In genomic region chr2:113878743-113879142, GRCh38 we compare ENCODE assay signal across 13 cellular contexts. TPM values are rescaled to one million over a fixed set of nuclear protein-coding genes. Genes with fewer than 3 reads are reported as not detected.
DNase-seq lines count a peak whose midpoint lies in the region; ATAC-seq and TF ChIP-seq lines count a peak whose summit lies in the region.
"Had no signal": no experiment of that assay in that cellular context is flagged by ENCODE, and none has a peak within 500 bp of the region (broad histone marks: within the 10 kb centered on the region; RNA-seq: fewer than 3 reads in every experiment).

No MANE protein-coding gene starts in this region.

- ATAC-seq in sciatic nerve, result no peak
- ATAC-seq: activated CD4-positive, CD25-positive, alpha-beta regulatory T cell treated with anti-CD3 and anti-CD28 coated beads, Interleukin-2, amount 50 U/mL, for 24 hours had no signal

- peak; percentile 6 for TF ChIP-seq CTCF in epithelial cell of proximal tubule (conservative IDR thresholded peaks at IDR 0.05; ENCODE audit: low read depth, low read length)

- H3K4me3 ChIP-seq in epithelial cell of proximal tubule (ENCODE audit: low read depth, low read length), result no peak overlapping the region

- DNase-seq in DMS 273 (lab: John Stamatoyannopoulos, UW; ENCODE audit: unreplicated experiment), result peak; percentile 34
- DNase-seq in DMS 273 treated with DMSO at 0.1 percent for 48 hours (lab: John Stamatoyannopoulos, UW), result no peak
- DNase-seq in COR-L47 (lab: John Stamatoyannopoulos, UW), result peak; percentile 13
- peak; percentile 20 for DNase-seq in NCI-H748 treated with DMSO at 0.1 percent for 48 hours (lab: John Stamatoyannopoulos, UW)
- DNase-seq in epithelial cell of proximal tubule (ENCODE audit: low read depth), result no peak
- no peak for DNase-seq in NCI-H1436 (lab: John Stamatoyannopoulos, UW)
- no peak for DNase-seq in sciatic nerve (ENCODE audit: low spot score)
- no peak for DNase-seq in amniotic stem cell (lab: John Stamatoyannopoulos, UW)
- DNase-seq: effector CD8-positive, alpha-beta T cell; H9; mesendoderm; NCI-H2081 treated with DMSO at 0.1 percent for 48 hours had no signal

- intact Hi-C loops in sciatic nerve (cut with DNase I), result no loop called here

RNA-seq across cellular contexts. Expression of gene ACTR3, which starts 11.1 kb away (rescaled TPM):
- total RNA-seq in epithelial cell of proximal tubule, result 255 and 301 TPM in 2 replicates
- 173 TPM for total RNA-seq in sciatic nerve

Comparison
In these comparisons a context has a peak if more than half of its experiments do, and no peak if none do; other contexts are left out.
1. DNase-seq: peak in DMS 273 (single experiment), COR-L47 (single experiment) and NCI-H748 treated with DMSO at 0.1 percent for 48 hours (single experiment); none in DMS 273 treated with DMSO at 0.1 percent for 48 hours (single experiment), epithelial cell of proximal tubule (single experiment), NCI-H1436 (single experiment), sciatic nerve (single experiment) and amniotic stem cell (single experiment).